8 cellular contexts compared by ENCODE assay signal in genomic region chr1:25246600-25247023, GRCh38. TPM values are rescaled to one million over a fixed set of nuclear protein-coding genes. Genes with fewer than 3 reads are reported as not detected.
A peak's percentile ranks its signal among the peaks of the same experiment; 100 is the strongest.
DNase-seq lines count a peak whose midpoint lies in the region; ATAC-seq lines count a peak whose summit lies in the region.

No MANE protein-coding gene starts in this region.

- H3K27ac Mint-ChIP-seq in T-helper 1 cell treated with Interleukin-12 subunit alpha and Interleukin-12 subunit beta and Interleukin-4 antibody, amounts not matched to agents 30 μg/mL and 1 μg/mL, for 36 hours, result peak overlapping the region; percentile 98
- H3K27ac Mint-ChIP-seq in naive B cell, result peak overlapping the region; percentile 99 to 100 (median 100)

- peaks cover 5% of the 10 kb centered on the region for H3K4me1 ChIP-seq in ectodermal cell (ENCODE audit: control insufficient read depth, insufficient read depth, low read length)

- H3K9me3 ChIP-seq in ectodermal cell (ENCODE audit: control insufficient read depth, low read length), result no peaks in the 10 kb centered on the region

- no peaks in the 10 kb centered on the region for H3K27me3 ChIP-seq in ectodermal cell (ENCODE audit: control insufficient read depth, insufficient read depth, low read length, poor library complexity, severe bottlenecking)

- peak overlapping the region; percentile 98 for H3K4me3 Mint-ChIP-seq in T-helper 1 cell treated with Interleukin-12 subunit alpha and Interleukin-12 subunit beta and Interleukin-4 antibody, amounts not matched to agents 30 μg/mL and 1 μg/mL, for 36 hours
- peak overlapping the region; percentile 95 to 99 (median 98) for H3K4me3 Mint-ChIP-seq in naive B cell

- H3K36me3 ChIP-seq in ectodermal cell (ENCODE audit: control insufficient read depth, insufficient read depth, low read length), result peaks cover 24% of the 10 kb centered on the region

- DNase-seq in naive B cell (no peak), GM19238 (ENCODE audit: insufficient read length, low spot score) (no peak), COLO829 (ENCODE audit: low spot score) (no peak)

- peaks cover 40% of the 10 kb centered on the region for H3K4me1 Mint-ChIP-seq in T-helper 1 cell treated with Interleukin-12 subunit alpha and Interleukin-12 subunit beta and Interleukin-4 antibody, amounts not matched to agents 30 μg/mL and 1 μg/mL, for 36 hours (ENCODE audit: low read depth)
- H3K4me1 Mint-ChIP-seq in naive B cell, result peaks cover 22 to 56% (median 49%) of the 10 kb centered on the region in 3 donors

- H3K9me3 Mint-ChIP-seq in T-helper 1 cell treated with Interleukin-12 subunit alpha and Interleukin-12 subunit beta and Interleukin-4 antibody, amounts not matched to agents 30 μg/mL and 1 μg/mL, for 36 hours, result no peaks in the 10 kb centered on the region
- H3K9me3 Mint-ChIP-seq in naive B cell, result no peaks in the 10 kb centered on the region

- H3K4me3 ChIP-seq in GM08714 (ENCODE audit: low read length) (peak overlapping the region; percentile 91), ectodermal cell (ENCODE audit: insufficient read depth, low read depth, low read length) (peak overlapping the region; percentile 95)

- H3K27me3 Mint-ChIP-seq in T-helper 1 cell treated with Interleukin-12 subunit alpha and Interleukin-12 subunit beta and Interleukin-4 antibody, amounts not matched to agents 30 μg/mL and 1 μg/mL, for 36 hours (ENCODE audit: low read depth), result no peaks in the 10 kb centered on the region
- no peaks in the 10 kb centered on the region for H3K27me3 Mint-ChIP-seq in naive B cell

- H3K36me3 Mint-ChIP-seq in T-helper 1 cell treated with Interleukin-12 subunit alpha and Interleukin-12 subunit beta and Interleukin-4 antibody, amounts not matched to agents 30 μg/mL and 1 μg/mL, for 36 hours (ENCODE audit: low read depth), result peaks cover 52% of the 10 kb centered on the region
- peaks cover 0 to 16% of the 10 kb centered on the region in 2 donors for H3K36me3 Mint-ChIP-seq in naive B cell

- 0 to 1% methylated on average over 53 of the region's 53 CpGs for WGBS in ectodermal cell, 2 experiments

- ATAC-seq in HG02642 (IDR thresholded peaks at IDR 0.05; ENCODE audit: poor library complexity, unreplicated experiment) (peak; percentile 12), naive B cell (ENCODE audit: low read depth in 2 of 2) (no peak), HG02970 (IDR thresholded peaks at IDR 0.05; ENCODE audit: low FRiP score, unreplicated experiment) (no peak)

- peak overlapping the region; percentile 92 for H3K27ac ChIP-seq in ectodermal cell (ENCODE audit: insufficient read depth, low read depth, low read length, poor library complexity, severe bottlenecking)

RNA-seq across cellular contexts. Expression of gene RSRP1, which starts 0.6 kb away (rescaled TPM):
- polyA plus RNA-seq in ectodermal cell (2013, experiment 1 of 4), result 136 TPM
- 120 TPM for polyA plus RNA-seq in ectodermal cell (2013, experiment 2 of 4)
- polyA plus RNA-seq in ectodermal cell (2013, experiment 3 of 4), result 116 TPM
- polyA plus RNA-seq in ectodermal cell (2013, experiment 4 of 4), result 129 TPM
- polyA plus RNA-seq in naive B cell (ENCODE audit: low read depth in 6 of 6), result 10 to 100 TPM; 34.2 to 78.0 (median 68.9) TPM

RNA-seq across cellular contexts. Expression of gene SYF2, which starts 14.3 kb away (rescaled TPM):
- 54.7 TPM for polyA plus RNA-seq in ectodermal cell (2013, experiment 1 of 4)
- polyA plus RNA-seq in ectodermal cell (2013, experiment 2 of 4), result 63.1 TPM
- 53.5 TPM for polyA plus RNA-seq in ectodermal cell (2013, experiment 3 of 4)
- polyA plus RNA-seq in ectodermal cell (2013, experiment 4 of 4), result 63.8 TPM
- polyA plus RNA-seq in naive B cell (ENCODE audit: low read depth in 6 of 6), result 10 to 100 TPM; 69.2 to 93.1 (median 78.0) TPM

RNA-seq across cellular contexts. Expression of gene RHD, which starts 25.7 kb away (rescaled TPM):
- not detected for polyA plus RNA-seq in ectodermal cell (2013, experiment 1 of 4)
- 0.14 TPM for polyA plus RNA-seq in ectodermal cell (2013, experiment 2 of 4)
- not detected for polyA plus RNA-seq in ectodermal cell (2013, experiment 3 of 4)
- polyA plus RNA-seq in ectodermal cell (2013, experiment 4 of 4), result not detected
- polyA plus RNA-seq in naive B cell (ENCODE audit: low read depth in 6 of 6), result under 1 TPM in 5 of 6 donors, not detected in 1; 0.29 to 0.62 (median 0.39) TPM
